8 cellular contexts compared by ENCODE assay signal in genomic region chr16:75764154-75764768, GRCh38. TPM values are rescaled to one million over a fixed set of nuclear protein-coding genes. Genes with fewer than 3 reads are reported as not detected.
DNase-seq lines count a peak whose midpoint lies in the region; ATAC-seq lines count a peak whose summit lies in the region.

No MANE protein-coding gene starts in this region.

- H3K9me3 Mint-ChIP-seq in CD8-positive, alpha-beta memory T cell = no peaks in the 10 kb centered on the region
- H3K9me3 Mint-ChIP-seq in activated CD4-positive, alpha-beta T cell treated with anti-CD3 and anti-CD28 coated beads, Interleukin-2, amount 10 ng/mL, durations not matched to agents 7 days and 5 days = no peaks in the 10 kb centered on the region
- no peaks in the 10 kb centered on the region for H3K9me3 Mint-ChIP-seq in stimulated activated memory B cell treated with anti-CD40 and anti-IgM and Interleukin-4, amounts not matched to agents 10 μg/mL and 1 μg/mL and 100 μg/mL, for 72 hours

- CTCF ChIA-PET in CD8-positive, alpha-beta memory T cell (lab: Charles Lee) = interaction anchor here (0.7 to 3.4 kb wide), 15 partner anchors 10 to 564 kb away, joined by 3 to 39 read pairs (median 4); partner anchors contain the start of gene TMEM231
- CTCF ChIA-PET in activated CD4-positive, alpha-beta T cell treated with anti-CD3 and anti-CD28 coated beads, Interleukin-2, amount 10 ng/mL, durations not matched to agents 7 days and 5 days (lab: Charles Lee) = interaction anchor here (0.7 to 1.3 kb wide), 6 partner anchors 15 to 565 kb away, joined by 3 to 5 read pairs (median 3); no protein-coding TSS in a partner anchor

- H3K4me3 Mint-ChIP-seq in CD8-positive, alpha-beta memory T cell = no peak overlapping the region
- no peak overlapping the region for H3K4me3 Mint-ChIP-seq in activated CD4-positive, alpha-beta T cell treated with anti-CD3 and anti-CD28 coated beads, Interleukin-2, amount 10 ng/mL, durations not matched to agents 7 days and 5 days
- no peak overlapping the region for H3K4me3 Mint-ChIP-seq in stimulated activated memory B cell treated with anti-CD40 and anti-IgM and Interleukin-4, amounts not matched to agents 10 μg/mL and 1 μg/mL and 100 μg/mL, for 72 hours

- no peaks in the 10 kb centered on the region for H3K9me3 ChIP-seq in CD8-positive, alpha-beta memory T cell (ENCODE audit: low read length)

- peaks cover 0 to 2% (median 0%) of the 10 kb centered on the region in 3 donors for H3K4me1 Mint-ChIP-seq in CD8-positive, alpha-beta memory T cell
- peaks cover 5% of the 10 kb centered on the region for H3K4me1 Mint-ChIP-seq in activated CD4-positive, alpha-beta T cell treated with anti-CD3 and anti-CD28 coated beads, Interleukin-2, amount 10 ng/mL, durations not matched to agents 7 days and 5 days
- H3K4me1 Mint-ChIP-seq in stimulated activated memory B cell treated with anti-CD40 and anti-IgM and Interleukin-4, amounts not matched to agents 10 μg/mL and 1 μg/mL and 100 μg/mL, for 72 hours = peaks cover 21% of the 10 kb centered on the region

- ATAC-seq in GM19328 (IDR thresholded peaks at IDR 0.05; ENCODE audit: unreplicated experiment) (peak; percentile 84), HG03354 (IDR thresholded peaks at IDR 0.05; ENCODE audit: poor library complexity, severe bottlenecking, unreplicated experiment) (peak; percentile 89)
- peak; percentile 86 for ATAC-seq in stimulated activated memory B cell treated with anti-CD40 and anti-IgM and Interleukin-4, amounts not matched to agents 10 μg/mL and 1 μg/mL and 100 μg/mL, for 72 hours

- peak; percentile 26 to 71 (median 56) for DNase-seq in CD8-positive, alpha-beta memory T cell
- peak; percentile 51 for DNase-seq in NCI-H460 (ENCODE audit: extremely low read depth, low read depth)
- DNase-seq in activated CD4-positive, alpha-beta T cell treated with anti-CD3 and anti-CD28 coated beads, Interleukin-2, amount 10 ng/mL, durations not matched to agents 7 days and 5 days = peak; percentile 68
- peak; percentile 32 for DNase-seq in effector CD4-positive, alpha-beta T cell
- peak; percentile 89 for DNase-seq in medulla oblongata (ENCODE audit: extremely low spot score)

- H3K27ac Mint-ChIP-seq in CD8-positive, alpha-beta memory T cell = peak overlapping the region in 2 of 8 donors; percentile 32 to 85
- no peak overlapping the region for H3K27ac Mint-ChIP-seq in activated CD4-positive, alpha-beta T cell treated with anti-CD3 and anti-CD28 coated beads, Interleukin-2, amount 10 ng/mL, durations not matched to agents 7 days and 5 days
- H3K27ac Mint-ChIP-seq in stimulated activated memory B cell treated with anti-CD40 and anti-IgM and Interleukin-4, amounts not matched to agents 10 μg/mL and 1 μg/mL and 100 μg/mL, for 72 hours = no peak overlapping the region

- H3K36me3 Mint-ChIP-seq in CD8-positive, alpha-beta memory T cell = no peaks in the 10 kb centered on the region
- H3K36me3 Mint-ChIP-seq in activated CD4-positive, alpha-beta T cell treated with anti-CD3 and anti-CD28 coated beads, Interleukin-2, amount 10 ng/mL, durations not matched to agents 7 days and 5 days (ENCODE audit: low read depth) = no peaks in the 10 kb centered on the region
- H3K36me3 Mint-ChIP-seq in stimulated activated memory B cell treated with anti-CD40 and anti-IgM and Interleukin-4, amounts not matched to agents 10 μg/mL and 1 μg/mL and 100 μg/mL, for 72 hours = no peaks in the 10 kb centered on the region

- H3K36me3 ChIP-seq in CD8-positive, alpha-beta memory T cell (ENCODE audit: insufficient read depth, low read length) = no peaks in the 10 kb centered on the region

- H3K27me3 ChIP-seq in CD8-positive, alpha-beta memory T cell (ENCODE audit: insufficient read depth, low read length, poor library complexity, severe bottlenecking) = no peaks in the 10 kb centered on the region

- H3K4me3 ChIP-seq in CD8-positive, alpha-beta memory T cell (ENCODE audit: low read length) = no peak overlapping the region

- peaks cover 3 to 12% of the 10 kb centered on the region in 2 donors for H3K27me3 Mint-ChIP-seq in CD8-positive, alpha-beta memory T cell
- peaks cover 9% of the 10 kb centered on the region for H3K27me3 Mint-ChIP-seq in activated CD4-positive, alpha-beta T cell treated with anti-CD3 and anti-CD28 coated beads, Interleukin-2, amount 10 ng/mL, durations not matched to agents 7 days and 5 days
- no peaks in the 10 kb centered on the region for H3K27me3 Mint-ChIP-seq in stimulated activated memory B cell treated with anti-CD40 and anti-IgM and Interleukin-4, amounts not matched to agents 10 μg/mL and 1 μg/mL and 100 μg/mL, for 72 hours

- no peaks in the 10 kb centered on the region for H3K4me1 ChIP-seq in CD8-positive, alpha-beta memory T cell (ENCODE audit: insufficient read depth, low read length)

- POLR2A ChIA-PET in CD8-positive, alpha-beta memory T cell (lab: Charles Lee) = no interaction called here
- POLR2A ChIA-PET in activated CD4-positive, alpha-beta T cell treated with anti-CD3 and anti-CD28 coated beads, Interleukin-2, amount 10 ng/mL, durations not matched to agents 7 days and 5 days (lab: Charles Lee) = no interaction called here

- no peak overlapping the region for H3K27ac ChIP-seq in CD8-positive, alpha-beta memory T cell (ENCODE audit: low read depth, low read length)

RNA-seq across cellular contexts. Expression of gene CPHXL, which starts 38.0 kb away (rescaled TPM):
- not detected for total RNA-seq in CD8-positive, alpha-beta memory T cell
- polyA plus RNA-seq in CD8-positive, alpha-beta memory T cell = not detected
- not detected in 2 replicates for total RNA-seq in NCI-H460 (2014; rRNA removed; shearing (Covaris generic))
- polyA plus RNA-seq in NCI-H460 (2014; cell fraction: nucleus; rRNA removed) = not detected in 2 replicates
- total RNA-seq in activated CD4-positive, alpha-beta T cell treated with anti-CD3 and anti-CD28 coated beads, Interleukin-2, amount 10 ng/mL, durations not matched to agents 7 days and 5 days = not detected

Comparison
In these comparisons a context has a peak if more than half of its experiments do, and no peak if none do; other contexts are left out.
1. DNase-seq: peak in every context shown above with its lines; median percentile 89 in medulla oblongata; 68 in activated CD4-positive, alpha-beta T cell treated with anti-CD3 and anti-CD28 coated beads, Interleukin-2, amount 10 ng/mL, durations not matched to agents 7 days and 5 days; 56 in CD8-positive, alpha-beta memory T cell; 51 in NCI-H460; 32 in effector CD4-positive, alpha-beta T cell.